Comparison of ENCODE assay signal across 10 cellular contexts in the genomic region with DNA sequence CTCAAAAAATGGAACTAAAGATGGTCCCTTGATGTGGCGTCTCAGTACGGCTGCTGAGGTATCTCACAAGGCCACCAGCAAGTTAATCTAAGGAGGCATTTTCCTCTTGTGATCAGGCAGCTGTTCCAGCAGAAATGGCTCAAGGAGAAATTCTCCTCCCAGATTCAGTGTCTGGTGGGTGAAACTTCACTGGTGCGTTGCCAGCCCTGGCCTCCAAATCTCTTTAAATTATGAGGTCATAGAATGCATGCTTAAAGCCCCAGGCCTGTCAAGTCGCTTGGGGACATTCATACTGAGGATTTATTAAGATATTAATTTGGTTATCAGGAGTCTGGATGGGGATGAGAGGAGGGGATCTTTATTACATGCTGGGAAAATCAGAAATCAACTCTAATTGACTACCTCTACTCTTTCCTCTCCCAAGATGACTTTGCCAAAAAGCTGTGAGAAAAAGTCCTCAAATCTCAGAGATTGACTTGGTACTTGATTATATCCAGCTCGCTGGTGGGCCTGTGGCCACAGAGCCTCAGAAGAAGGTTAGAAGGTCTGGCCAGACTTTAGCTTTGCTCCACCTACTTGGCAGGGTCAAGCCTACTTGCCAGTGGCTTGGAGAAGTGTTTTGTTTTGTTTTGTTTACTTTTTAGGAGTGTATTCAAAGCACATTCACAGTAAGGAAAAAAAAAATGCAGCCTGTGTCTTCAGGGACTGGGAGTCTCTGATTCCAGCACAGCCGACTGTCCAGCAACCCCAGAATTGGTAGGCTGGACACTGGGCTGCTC.
DNase-seq lines count a peak whose midpoint lies in the region; ATAC-seq lines count a peak whose summit lies in the region.
"Had no signal": no experiment of that assay in that cellular context is flagged by ENCODE, and none has a peak within 500 bp of the region (broad histone marks: within the 10 kb centered on the region; RNA-seq: fewer than 3 reads in every experiment).

No MANE protein-coding gene starts in this region.

- ATAC-seq in left colon (peak; percentile 73), esophagus mucosa (no peak), GM19351 (IDR thresholded peaks at IDR 0.05; ENCODE audit: unreplicated experiment) (no peak), GM18873 (IDR thresholded peaks at IDR 0.05; ENCODE audit: low FRiP score, unreplicated experiment) (no peak)
- ATAC-seq in stimulated activated effector memory CD8-positive, alpha-beta T cell treated with anti-CD3 and anti-CD28 coated beads, Interleukin-12 subunit alpha, Interleukin-12 subunit beta, amount 100 ng/mL, for 72 hours = no peak

- no peak for DNase-seq in activated CD4-positive, alpha-beta T cell treated with anti-CD3 and anti-CD28 coated beads, Interleukin-2, amount 10 ng/mL, durations not matched to agents 24 days and 14 days
- DNase-seq in activated CD4-positive, alpha-beta T cell treated with anti-CD3 and anti-CD28 coated beads for 1 hour = no peak
- no peak for DNase-seq in left colon
- DNase-seq in stimulated activated effector memory CD8-positive, alpha-beta T cell treated with anti-CD3 and anti-CD28 coated beads, Interleukin-12 subunit alpha, Interleukin-12 subunit beta, amount 100 ng/mL, for 72 hours (ENCODE audit: low spot score in 2 of 2) = no peak
- DNase-seq: NCI-H510A had no signal

- intact Hi-C loops in activated CD4-positive, alpha-beta T cell treated with anti-CD3 and anti-CD28 coated beads, Interleukin-2, amount 10 ng/mL, durations not matched to agents 24 days and 14 days (cut with micrococcal nuclease) = no loop called here
- intact Hi-C loops in left colon (cut with DNase I, micrococcal nuclease) = loop anchor here in 1 of 2 donors (10.0 kb wide), 1 partner anchor 60 kb away; no protein-coding TSS in a partner anchor

- no peaks in the 10 kb centered on the region for H3K9me3 Mint-ChIP-seq in activated CD4-positive, alpha-beta T cell treated with anti-CD3 and anti-CD28 coated beads, Interleukin-2, amount 10 ng/mL, durations not matched to agents 24 days and 14 days
- no peaks in the 10 kb centered on the region for H3K9me3 Mint-ChIP-seq in stimulated activated effector memory CD8-positive, alpha-beta T cell treated with anti-CD3 and anti-CD28 coated beads, Interleukin-12 subunit alpha, Interleukin-12 subunit beta, amount 100 ng/mL, for 72 hours
- H3K9me3 Mint-ChIP-seq: T-helper 1 cell treated with Interleukin-12 subunit alpha and Interleukin-12 subunit beta and Interleukin-4 antibody, amounts not matched to agents 30 μg/mL and 1 μg/mL, for 36 hours had no signal

- H3K4me1 Mint-ChIP-seq in activated CD4-positive, alpha-beta T cell treated with anti-CD3 and anti-CD28 coated beads, Interleukin-2, amount 10 ng/mL, durations not matched to agents 24 days and 14 days = peaks cover 57% of the 10 kb centered on the region
- H3K4me1 Mint-ChIP-seq in stimulated activated effector memory CD8-positive, alpha-beta T cell treated with anti-CD3 and anti-CD28 coated beads, Interleukin-12 subunit alpha, Interleukin-12 subunit beta, amount 100 ng/mL, for 72 hours = peaks cover 80% of the 10 kb centered on the region

- peaks cover 31% of the 10 kb centered on the region for H3K36me3 Mint-ChIP-seq in activated CD4-positive, alpha-beta T cell treated with anti-CD3 and anti-CD28 coated beads, Interleukin-2, amount 10 ng/mL, durations not matched to agents 24 days and 14 days (ENCODE audit: low read depth)
- H3K36me3 Mint-ChIP-seq in stimulated activated effector memory CD8-positive, alpha-beta T cell treated with anti-CD3 and anti-CD28 coated beads, Interleukin-12 subunit alpha, Interleukin-12 subunit beta, amount 100 ng/mL, for 72 hours = peaks cover 95% of the 10 kb centered on the region

- peak overlapping the region; percentile 25 for H3K27ac Mint-ChIP-seq in activated CD4-positive, alpha-beta T cell treated with anti-CD3 and anti-CD28 coated beads, Interleukin-2, amount 10 ng/mL, durations not matched to agents 24 days and 14 days
- peak overlapping the region; percentile 97 for H3K27ac Mint-ChIP-seq in stimulated activated effector memory CD8-positive, alpha-beta T cell treated with anti-CD3 and anti-CD28 coated beads, Interleukin-12 subunit alpha, Interleukin-12 subunit beta, amount 100 ng/mL, for 72 hours
- H3K27ac Mint-ChIP-seq: T-helper 1 cell treated with Interleukin-12 subunit alpha and Interleukin-12 subunit beta and Interleukin-4 antibody, amounts not matched to agents 30 μg/mL and 1 μg/mL, for 36 hours had no signal

- H3K27ac ChIP-seq in angular gyrus (ENCODE audit: low read depth, low read length) = peak overlapping the region; percentile 32

- H3K27me3 Mint-ChIP-seq in activated CD4-positive, alpha-beta T cell treated with anti-CD3 and anti-CD28 coated beads, Interleukin-2, amount 10 ng/mL, durations not matched to agents 24 days and 14 days = no peaks in the 10 kb centered on the region

- H3K4me3 Mint-ChIP-seq in activated CD4-positive, alpha-beta T cell treated with anti-CD3 and anti-CD28 coated beads, Interleukin-2, amount 10 ng/mL, durations not matched to agents 24 days and 14 days = no peak overlapping the region
- peak overlapping the region; percentile 44 for H3K4me3 Mint-ChIP-seq in stimulated activated effector memory CD8-positive, alpha-beta T cell treated with anti-CD3 and anti-CD28 coated beads, Interleukin-12 subunit alpha, Interleukin-12 subunit beta, amount 100 ng/mL, for 72 hours
- H3K4me3 Mint-ChIP-seq: T-helper 1 cell treated with Interleukin-12 subunit alpha and Interleukin-12 subunit beta and Interleukin-4 antibody, amounts not matched to agents 30 μg/mL and 1 μg/mL, for 36 hours had no signal
